24 cellular contexts compared by ENCODE assay signal in the genomic region with DNA sequence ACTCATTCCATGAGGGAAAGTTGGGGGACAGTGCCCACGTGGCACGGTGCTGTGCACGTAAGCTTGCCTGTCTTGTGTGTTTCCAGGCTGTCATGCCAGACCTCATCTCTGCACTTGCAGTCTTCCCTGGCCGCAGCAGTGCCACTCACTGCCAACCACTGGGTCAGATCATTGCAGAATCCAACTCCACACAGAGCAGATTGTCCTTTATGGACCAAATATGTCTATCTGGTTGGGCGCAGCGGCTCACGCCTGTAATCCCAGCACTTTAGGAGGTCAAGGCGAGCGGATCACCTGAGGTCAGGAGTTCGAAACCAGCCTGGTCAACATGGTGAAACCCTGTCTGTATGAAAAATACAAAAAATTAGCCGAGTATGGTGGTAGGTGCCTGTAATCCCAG. TPM values are rescaled to one million over a fixed set of nuclear protein-coding genes. Genes with fewer than 3 reads are reported as not detected.
DNase-seq lines count a peak whose midpoint lies in the region; ATAC-seq and TF ChIP-seq lines count a peak whose summit lies in the region.
"Had no signal": no experiment of that assay in that cellular context is flagged by ENCODE, and none has a peak within 500 bp of the region (broad histone marks: within the 10 kb centered on the region; RNA-seq: fewer than 3 reads in every experiment).

No MANE protein-coding gene starts in this region.

- no peaks in the 10 kb centered on the region for H3K36me3 Mint-ChIP-seq in T-helper 17 cell (ENCODE audit: low read depth)
- H3K36me3 Mint-ChIP-seq: CD14-positive monocyte had no signal

- H3K4ac ChIP-seq in IMR-90 (ENCODE audit: low read depth, low read length): no peak overlapping the region

- no peak for TF ChIP-seq RAD21 in IMR-90 (IDR thresholded peaks at IDR 0.05; ENCODE audit: low read length)

- no peak overlapping the region for H3K27ac Mint-ChIP-seq in T-helper 17 cell
- H3K27ac Mint-ChIP-seq: GM23338, H9 had no signal

- H2AK5ac ChIP-seq in IMR-90 (ENCODE audit: low read depth, low read length): no peak overlapping the region

- dilution Hi-C loops in IMR-90 (cut with HindIII; ENCODE audit: low sequenced_read_pairs, unreplicated experiment): no loop called here

- TF ChIP-seq POLR2A in IMR-90 (IDR thresholded peaks at IDR 0.05; ENCODE audit: low read depth, low read length): no peak
- no peak for TF ChIP-seq POLR2A in testis (IDR thresholded peaks at IDR 0.05)

- no peak overlapping the region for H3K14ac ChIP-seq in IMR-90 (replicated peaks; ENCODE audit: low read depth, low read length)

- DNase-seq in cardiac septum (ENCODE audit: low spot score) (peak; percentile 56), Right ventricle myocardium inferior (ENCODE audit: missing footprints) (no peak), IMR-90 (no peak), left lobe of liver (ENCODE audit: low spot score) (peak; percentile 85), sciatic nerve (ENCODE audit: low spot score) (peak; percentile 32), testis (no peak), T-helper 17 cell (no peak)
- DNase-seq: 8988T, ACHN, AML-193, BE2C, Calu3, COR-L47, DMS53, DMS79 treated with DMSO at 0.1 percent for 48 hours, GF-D8, H9 had no signal

- no peak overlapping the region for H4K91ac ChIP-seq in IMR-90 (ENCODE audit: insufficient read depth, low read depth, low read length)

- H3K4me2 ChIP-seq in IMR-90 (ENCODE audit: low read depth, low read length): no peak overlapping the region
- H3K4me2 ChIP-seq: A549, GM23338 had no signal

- no peak overlapping the region for H2BK120ac ChIP-seq in IMR-90 (ENCODE audit: low read depth, low read length)

- no peaks in the 10 kb centered on the region for H4K20me1 ChIP-seq in IMR-90 (ENCODE audit: insufficient read depth, low read length)

- no peaks in the 10 kb centered on the region for H3K9me1 ChIP-seq in IMR-90 (ENCODE audit: insufficient read depth, low read length)

- H3K79me1 ChIP-seq in IMR-90 (ENCODE audit: low read depth in 1 of 2, low read length in 2 of 2): no peaks in the 10 kb centered on the region

- no TSS peak for BruUV-seq in IMR-90 (replicated peaks; lab: Mats Ljungman, UMichigan)

- H3K9me3 ChIP-seq in IMR-90 (ENCODE audit: control insufficient read depth, insufficient read depth, low read length): no peaks in the 10 kb centered on the region
- no peaks in the 10 kb centered on the region for H3K9me3 ChIP-seq in testis
- no peaks in the 10 kb centered on the region for H3K9me3 ChIP-seq in T-helper 17 cell (ENCODE audit: control insufficient read depth, low read length, poor library complexity, severe bottlenecking)
- H3K9me3 ChIP-seq: A549; BE2C; BLaER1 treated with 17β-estradiol and CSF1 and Interleukin-3, amounts not matched to agents 10 nM and 100 nM had no signal

- no peak overlapping the region for H3K23ac ChIP-seq in IMR-90 (ENCODE audit: low read depth, low read length)

- no peak overlapping the region for H2AK9ac ChIP-seq in IMR-90 (replicated peaks; ENCODE audit: low read depth, low read length, poor library complexity)

- H2BK15ac ChIP-seq in IMR-90 (ENCODE audit: low read depth, low read length): no peak overlapping the region

- no peak overlapping the region for H3K4me3 ChIP-seq in IMR-90 (ENCODE audit: insufficient read depth, low read depth, low read length)
- no peak overlapping the region for H3K4me3 ChIP-seq in testis
- H3K4me3 ChIP-seq: A549; BLaER1 treated with 17β-estradiol and CSF1 and Interleukin-3, amounts not matched to agents 10 nM and 100 nM; GM23338 had no signal

- no peak overlapping the region for H4K5ac ChIP-seq in IMR-90 (ENCODE audit: low read depth, low read length)

- H3K4me3 Mint-ChIP-seq in T-helper 17 cell: no peak overlapping the region
- H3K4me3 Mint-ChIP-seq: CD4-positive, alpha-beta memory T cell; GM23338; H9 had no signal

- WGBS in IMR-90 (ENCODE audit: extremely low coverage in 2 of 2, insufficient read length in 1 of 2), 2 experiments: 80% methylated on average over 5 of the region's 11 CpGs; no CpG with 5 or more reads in 1 of the 2 experiments
- WGBS in testis, 2 donors: 91 to 95% methylated on average over 8 to 11 of the region's 11 CpGs

- H3K27ac ChIP-seq in IMR-90 (ENCODE audit: insufficient read depth, low read length) (no peak overlapping the region), testis (no peak overlapping the region)
- H3K27ac ChIP-seq: A549; BLaER1 treated with 17β-estradiol and CSF1 and Interleukin-3, amounts not matched to agents 10 nM and 100 nM had no signal

- no peak overlapping the region for H4K8ac ChIP-seq in IMR-90 (ENCODE audit: low read depth in 2 of 2, low read length in 2 of 2)

- no peak overlapping the region for H3K56ac ChIP-seq in IMR-90 (ENCODE audit: extremely low read depth, insufficient read depth, low read length)

- TF ChIP-seq CTCF in IMR-90 (conservative IDR thresholded peaks at IDR 0.05; ENCODE audit: low read depth, low read length): no peak
- TF ChIP-seq CTCF in testis (IDR thresholded peaks at IDR 0.05): no peak

- no peak overlapping the region for H2BK5ac ChIP-seq in IMR-90 (ENCODE audit: low read depth, low read length, poor library complexity, severe bottlenecking)

- H3K4me1 Mint-ChIP-seq in T-helper 17 cell: peaks cover 7% of the 10 kb centered on the region

- H3K18ac ChIP-seq in IMR-90 (ENCODE audit: low read depth, low read length): no peak overlapping the region

- POLR2A ChIA-PET in IMR-90 (lab: Charles Lee; ENCODE audit: unreplicated experiment): no interaction called here

- peak overlapping the region; percentile 51 for H2AFZ ChIP-seq in IMR-90 (replicated peaks; ENCODE audit: low read length, poor library complexity)

- H3K27me3 ChIP-seq in IMR-90 (ENCODE audit: control insufficient read depth, insufficient read depth, low read length): peaks cover 65% of the 10 kb centered on the region
- no peaks in the 10 kb centered on the region for H3K27me3 ChIP-seq in testis
- H3K27me3 ChIP-seq: BE2C had no signal

- H3K36me3 ChIP-seq in IMR-90 (ENCODE audit: control insufficient read depth, insufficient read depth, low read length): no peaks in the 10 kb centered on the region
- H3K36me3 ChIP-seq in testis (ENCODE audit: low read depth, missing control alignments): no peaks in the 10 kb centered on the region
- H3K36me3 ChIP-seq: BE2C; BLaER1 treated with 17β-estradiol and CSF1 and Interleukin-3, amounts not matched to agents 10 nM and 100 nM had no signal

- ATAC-seq in Right ventricle myocardium inferior (no peak), IMR-90 (ENCODE audit: low read depth) (no peak), left lobe of liver (peak; percentile 12), sciatic nerve (no peak), HG03039 (IDR thresholded peaks at IDR 0.05; ENCODE audit: unreplicated experiment) (no peak), T-helper 17 cell (no peak)
- ATAC-seq: A549, GM23338, HCT116 had no signal

- no peak overlapping the region for H2BK20ac ChIP-seq in IMR-90 (ENCODE audit: low read depth, low read length)

- no peak overlapping the region for H3K9ac ChIP-seq in IMR-90 (ENCODE audit: low read depth, low read length)
- H3K9ac ChIP-seq: BLaER1 treated with 17β-estradiol and CSF1 and Interleukin-3, amounts not matched to agents 10 nM and 100 nM had no signal

- H3K27me3 Mint-ChIP-seq in T-helper 17 cell: no peaks in the 10 kb centered on the region
- H3K27me3 Mint-ChIP-seq: CD4-positive, alpha-beta memory T cell had no signal

- intact Hi-C loops in cardiac septum (cut with DNase I): loop anchor here (5.0 kb wide), 1 partner anchor 101 kb away; no protein-coding TSS in a partner anchor
- intact Hi-C loops in Right ventricle myocardium inferior (cut with DNase I): no loop called here
- intact Hi-C loops in IMR-90 (cut with micrococcal nuclease): no loop called here
- intact Hi-C loops in sciatic nerve (cut with DNase I): no loop called here
- intact Hi-C loops in testis (cut with DNase I; ENCODE audit: low total_unique reads): no loop called here

- H3K4me1 ChIP-seq in IMR-90 (ENCODE audit: control insufficient read depth, insufficient read depth, low read length): no peaks in the 10 kb centered on the region
- peaks cover 5% of the 10 kb centered on the region for H3K4me1 ChIP-seq in testis
- H3K4me1 ChIP-seq: A549, BE2C had no signal

- CTCF ChIA-PET in IMR-90 (lab: Yijun Ruan, JAX): no interaction called here

- in situ Hi-C loops in IMR-90 (cut with MboI; ENCODE audit: low sequenced_read_pairs): loop anchor here (25.0 kb wide), 1 partner anchor 391 kb away; a partner anchor contains a TSS

TF ChIP-seq in IMR-90, 13 proteins besides CTCF, POLR2A, EP300 and RAD21:
- no peak for TF ChIP-seq SMC3 (IDR thresholded peaks at IDR 0.05; ENCODE audit: low read depth, low read length)
- TF ChIP-seq, protein P1, sequence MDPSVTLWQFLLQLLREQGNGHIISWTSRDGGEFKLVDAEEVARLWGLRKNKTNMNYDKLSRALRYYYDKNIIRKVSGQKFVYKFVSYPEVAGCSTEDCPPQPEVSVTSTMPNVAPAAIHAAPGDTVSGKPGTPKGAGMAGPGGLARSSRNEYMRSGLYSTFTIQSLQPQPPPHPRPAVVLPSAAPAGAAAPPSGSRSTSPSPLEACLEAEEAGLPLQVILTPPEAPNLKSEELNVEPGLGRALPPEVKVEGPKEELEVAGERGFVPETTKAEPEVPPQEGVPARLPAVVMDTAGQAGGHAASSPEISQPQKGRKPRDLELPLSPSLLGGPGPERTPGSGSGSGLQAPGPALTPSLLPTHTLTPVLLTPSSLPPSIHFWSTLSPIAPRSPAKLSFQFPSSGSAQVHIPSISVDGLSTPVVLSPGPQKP (IDR thresholded peaks at IDR 0.05; ENCODE audit: borderline replicate concordance, low read depth, low read length): no peak
TF ChIP-seq in IMR-90: peak in this region for 0.

RNA-seq across cellular contexts. Expression of a gene that starts 4.4 kb away (rescaled TPM):
- total RNA-seq in cardiac septum (78.8 TPM), Right ventricle myocardium inferior (70.5 TPM), IMR-90 (2012; rRNA removed) (6.1 and 7.0 TPM in 2 replicates), left lobe of liver (122 TPM), sciatic nerve (39.2 TPM), testis (10 to 100 TPM; 18.1 to 19.9 TPM), T-helper 17 cell (10 to 100 TPM; 11.7 to 12.3 TPM)
- polyA plus RNA-seq in IMR-90 (2012; rRNA removed) (3.1 and 3.3 TPM in 2 replicates), testis (ENCODE audit: insufficient read depth, low read depth, low replicate concordance) (4.8 TPM)
- polyA plus RNA-seq in IMR-90 (2012; cell fraction: cytosol; rRNA removed): 3.2 and 3.3 TPM in 2 replicates
- polyA plus RNA-seq in IMR-90 (2012; cell fraction: nucleus; rRNA removed; ENCODE audit: low replicate concordance): 3.0 and 5.9 TPM in 2 replicates

Comparison
In these comparisons a context has a peak if more than half of its experiments do, and no peak if none do; other contexts are left out.
1. DNase-seq: peak in cardiac septum (single experiment), left lobe of liver (single experiment) and sciatic nerve (single experiment); none in Right ventricle myocardium inferior (single experiment), IMR-90 (single experiment), testis (single experiment) and T-helper 17 cell (0 of 3).